In the genomic region with DNA sequence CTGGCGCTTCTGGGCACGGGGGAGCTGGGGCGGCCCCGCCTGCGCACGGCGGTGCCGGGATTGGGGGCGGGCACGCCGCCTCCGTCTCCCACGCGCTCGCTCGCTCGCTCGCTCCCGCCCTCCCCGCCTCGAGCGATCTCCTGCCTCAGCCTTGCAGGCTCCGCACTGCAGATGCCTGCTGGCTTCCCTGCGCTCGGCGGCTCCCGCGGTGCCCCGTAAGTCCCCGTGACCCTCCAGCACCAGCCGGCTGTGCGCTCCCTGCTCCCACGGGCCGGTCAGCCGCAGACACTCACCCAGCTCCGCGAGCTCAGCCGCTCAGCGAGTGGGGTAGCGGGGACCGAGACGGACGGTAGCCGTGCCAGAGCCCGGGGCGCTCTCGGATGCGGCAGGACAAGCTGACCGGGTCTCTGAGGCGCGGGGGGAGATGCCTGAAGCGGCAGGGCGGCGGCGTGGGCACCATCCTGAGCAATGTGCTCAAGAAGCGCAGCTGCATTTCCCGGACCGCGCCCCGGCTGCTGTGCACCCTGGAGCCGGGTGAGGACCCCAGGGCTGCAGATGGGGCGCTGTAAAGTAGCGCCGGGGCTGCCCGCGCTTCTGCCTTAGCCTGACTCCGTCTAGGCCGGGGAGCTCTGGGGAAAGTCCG, we compare ENCODE assay signal across 8 cellular contexts. TPM values are rescaled to one million over a fixed set of nuclear protein-coding genes. Genes with fewer than 3 reads are reported as not detected.
DNase-seq lines count a peak whose midpoint lies in the region; TF ChIP-seq lines count a peak whose summit lies in the region.

A gene with protein sequence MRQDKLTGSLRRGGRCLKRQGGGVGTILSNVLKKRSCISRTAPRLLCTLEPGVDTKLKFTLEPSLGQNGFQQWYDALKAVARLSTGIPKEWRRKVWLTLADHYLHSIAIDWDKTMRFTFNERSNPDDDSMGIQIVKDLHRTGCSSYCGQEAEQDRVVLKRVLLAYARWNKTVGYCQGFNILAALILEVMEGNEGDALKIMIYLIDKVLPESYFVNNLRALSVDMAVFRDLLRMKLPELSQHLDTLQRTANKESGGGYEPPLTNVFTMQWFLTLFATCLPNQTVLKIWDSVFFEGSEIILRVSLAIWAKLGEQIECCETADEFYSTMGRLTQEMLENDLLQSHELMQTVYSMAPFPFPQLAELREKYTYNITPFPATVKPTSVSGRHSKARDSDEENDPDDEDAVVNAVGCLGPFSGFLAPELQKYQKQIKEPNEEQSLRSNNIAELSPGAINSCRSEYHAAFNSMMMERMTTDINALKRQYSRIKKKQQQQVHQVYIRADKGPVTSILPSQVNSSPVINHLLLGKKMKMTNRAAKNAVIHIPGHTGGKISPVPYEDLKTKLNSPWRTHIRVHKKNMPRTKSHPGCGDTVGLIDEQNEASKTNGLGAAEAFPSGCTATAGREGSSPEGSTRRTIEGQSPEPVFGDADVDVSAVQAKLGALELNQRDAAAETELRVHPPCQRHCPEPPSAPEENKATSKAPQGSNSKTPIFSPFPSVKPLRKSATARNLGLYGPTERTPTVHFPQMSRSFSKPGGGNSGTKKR (plus strand): TSS at position 148 of the 643 bp plus-strand sequence. CDS start 233 bp downstream, at position 381.

- DNase-seq in COR-L47 (lab: John Stamatoyannopoulos, UW), result peak; percentile 71
- no peak for DNase-seq in HFF-Myc (ENCODE audit: extremely low read depth, low read depth)
- peak; percentile 92 for DNase-seq in NCI-H2227 (lab: John Stamatoyannopoulos, UW; ENCODE audit: unreplicated experiment)
- DNase-seq in activated T-cell treated with anti-CD3 and anti-CD28 coated beads, Interleukin-2, amount 50 U/mL, for 24 hours, result peak; percentile 54
- DNase-seq in fibroblast of villous mesenchyme (ENCODE audit: low read depth), result no peak
- DNase-seq in ureter (ENCODE audit: low spot score), result no peak
- no peak for DNase-seq in NOMO-1 treated with dmso at 0.1 percent for 144 hours (lab: John Stamatoyannopoulos, UW; ENCODE audit: unreplicated experiment)

- no peak for TF ChIP-seq CTCF in HFF-Myc (IDR thresholded peaks at IDR 0.05; ENCODE audit: low read depth, low read length, missing control alignments)
- TF ChIP-seq CTCF in fibroblast of villous mesenchyme (IDR thresholded peaks at IDR 0.05; ENCODE audit: insufficient read depth, low read depth, low read length), result no peak
- TF ChIP-seq CTCF in nephron (IDR thresholded peaks at IDR 0.05; ENCODE audit: unreplicated experiment in 3 of 3), result no peak

- H3K4me3 Mint-ChIP-seq in activated T-cell treated with anti-CD3 and anti-CD28 coated beads, Interleukin-2, amount 50 U/mL, for 24 hours, result peak within 1 kb of the TSS; percentile 76
- H3K4me3 Mint-ChIP-seq in nephron, result peak within 1 kb of the TSS; percentile 74 to 84 (median 75)

- H3K27ac Mint-ChIP-seq in activated T-cell treated with anti-CD3 and anti-CD28 coated beads, Interleukin-2, amount 50 U/mL, for 24 hours, result no peak within 1 kb of the TSS
- no peak within 1 kb of the TSS for H3K27ac Mint-ChIP-seq in nephron

- peaks cover 23% of the 10 kb centered on the region for H3K4me1 Mint-ChIP-seq in activated T-cell treated with anti-CD3 and anti-CD28 coated beads, Interleukin-2, amount 50 U/mL, for 24 hours (ENCODE audit: low read depth)
- H3K4me1 Mint-ChIP-seq in nephron, result peaks cover 9% of the 10 kb centered on the region

- H3K27me3 Mint-ChIP-seq in activated T-cell treated with anti-CD3 and anti-CD28 coated beads, Interleukin-2, amount 50 U/mL, for 24 hours, result peaks cover 72% of the 10 kb centered on the region
- H3K27me3 Mint-ChIP-seq in nephron (ENCODE audit: low read depth), result peaks cover 73% of the 10 kb centered on the region

- no peaks in the 10 kb centered on the region for H3K36me3 Mint-ChIP-seq in activated T-cell treated with anti-CD3 and anti-CD28 coated beads, Interleukin-2, amount 50 U/mL, for 24 hours (ENCODE audit: low read depth)
- no peaks in the 10 kb centered on the region for H3K36me3 Mint-ChIP-seq in nephron (ENCODE audit: low read depth)

- peak within 1 kb of the TSS; percentile 31 for H3K4me3 ChIP-seq in HFF-Myc (replicated peaks; ENCODE audit: low read depth, low read length)
- peak within 1 kb of the TSS; percentile 41 for H3K4me3 ChIP-seq in fibroblast of villous mesenchyme (ENCODE audit: low read depth, low read length)

- H3K9me3 Mint-ChIP-seq in activated T-cell treated with anti-CD3 and anti-CD28 coated beads, Interleukin-2, amount 50 U/mL, for 24 hours, result peaks cover 2% of the 10 kb centered on the region
- H3K9me3 Mint-ChIP-seq in nephron, result peaks cover 9% of the 10 kb centered on the region

RNA-seq across cellular contexts. Expression of the gene that starts here (rescaled TPM):
- total RNA-seq in fibroblast of villous mesenchyme, result under 0.01 TPM in 2 replicates
- 24.2 TPM for total RNA-seq in ureter

Comparison
In these comparisons a context has a peak if more than half of its experiments do, and no peak if none do; other contexts are left out.
1. RNA of the gene that starts here (total RNA-seq): 24.2 TPM in ureter (single experiment); under 0.01 TPM in fibroblast of villous mesenchyme; every median in the first group is over 10 times any median in the second.
2. DNase-seq: peak in COR-L47 (single experiment), NCI-H2227 (single experiment) and activated T-cell treated with anti-CD3 and anti-CD28 coated beads, Interleukin-2, amount 50 U/mL, for 24 hours (single experiment); none in HFF-Myc (single experiment), fibroblast of villous mesenchyme (single experiment), ureter (single experiment) and NOMO-1 treated with dmso at 0.1 percent for 144 hours (single experiment).